Comparison of ENCODE assay signal across 21 cellular contexts in the genomic region with DNA sequence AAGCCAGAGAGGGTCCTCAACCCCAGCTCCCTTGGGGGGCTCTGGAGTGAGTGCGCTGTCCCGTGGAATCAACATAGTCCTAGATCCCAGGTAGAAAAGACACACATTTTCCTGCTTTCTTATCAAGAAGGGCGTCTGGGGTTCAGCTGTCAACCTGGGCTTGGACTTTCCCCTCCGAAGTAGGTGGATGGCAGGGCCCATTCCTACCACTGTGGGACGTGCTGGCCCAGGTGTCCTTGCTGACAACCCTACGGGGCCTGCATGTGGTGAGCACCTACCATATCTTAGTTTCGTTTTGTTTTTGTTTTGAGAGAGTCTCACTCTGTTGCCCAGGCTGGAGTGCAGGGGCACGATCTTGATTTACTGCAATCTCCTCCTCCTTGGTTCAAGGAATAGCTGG. TPM values are rescaled to one million over a fixed set of nuclear protein-coding genes. Genes with fewer than 3 reads are reported as not detected.
"Had no signal": no experiment of that assay in that cellular context is flagged by ENCODE, and none has a peak within 500 bp of the region (broad histone marks: within the 10 kb centered on the region; RNA-seq: fewer than 3 reads in every experiment).

No MANE protein-coding gene starts in this region.

- H3K4me3 ChIP-seq: MG63, SJSA1, SK-N-MC had no signal

- H3K27ac ChIP-seq: HL-60, SJSA1, SK-N-MC had no signal

- H3K36me3 ChIP-seq: MG63, SJSA1 had no signal

- H3K4me1 ChIP-seq: SJSA1 had no signal

- H3K27me3 ChIP-seq: MG63 had no signal

- DNase-seq: IMR-90, Karpas-422, KG1, MG63, NCI-H1092 treated with DMSO at 0.1 percent for 48 hours, NCI-H1436, NCI-H187, NCI-H2029, NCI-H2081 treated with DMSO at 0.1 percent for 48 hours, NCI-H2171 treated with DMSO at 0.1 percent for 48 hours, NCI-H524, NCI-H526 treated with DMSO at 0.1 percent for 48 hours, NCI-H748 treated with DMSO at 0.1 percent for 48 hours, Right ventricle myocardium superior, RPMI8226, SIG-M5 had no signal

- H3K9me3 ChIP-seq: MG63, SJSA1 had no signal

- FAIRE-seq: RCC 7860 had no signal

RNA-seq across cellular contexts. Expression of a gene that starts 42.4 kb away (rescaled TPM):
- total RNA-seq: IMR-90, NCI-H460, SJSA1 had no signal
- polyA plus RNA-seq: IMR-90 had no signal
